Comparison of ENCODE assay signal across 23 cellular contexts in the genomic region with DNA sequence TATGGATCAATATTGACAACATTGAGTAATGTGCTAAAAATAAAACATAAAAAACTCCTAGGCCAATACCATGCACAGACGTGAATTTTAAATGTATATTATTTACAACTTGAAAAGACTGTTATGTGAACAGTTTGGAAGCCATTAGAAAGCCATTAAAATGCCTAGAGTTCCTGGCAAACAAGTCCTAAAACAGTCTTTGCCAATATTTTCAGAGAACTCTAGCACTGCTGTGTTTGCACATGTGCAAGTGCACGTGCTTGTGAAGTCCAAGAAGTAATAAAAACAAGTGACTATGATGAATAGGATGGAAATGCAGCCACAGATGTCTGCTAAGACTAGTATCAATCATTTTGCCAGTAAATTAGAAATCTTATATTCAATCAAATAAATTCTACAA.
DNase-seq lines count a peak whose midpoint lies in the region; ATAC-seq and TF ChIP-seq lines count a peak whose summit lies in the region.
"Had no signal": no experiment of that assay in that cellular context is flagged by ENCODE, and none has a peak within 500 bp of the region (broad histone marks: within the 10 kb centered on the region; RNA-seq: fewer than 3 reads in every experiment).

No MANE protein-coding gene starts in this region.

- CTCF ChIA-PET in HEK293T (lab: Yijun Ruan, JAX) = interaction anchor here (0.6 kb wide), 1 partner anchor 436 kb away, joined by 5 read pairs; no protein-coding TSS in a partner anchor
- CTCF ChIA-PET in T-cell (lab: Charles Lee) = no interaction called here

- no peaks in the 10 kb centered on the region for H3K79me2 ChIP-seq in hepatocyte

- intact Hi-C loops in left colon (cut with DNase I, micrococcal nuclease) = no loop called here

- peaks cover 5% of the 10 kb centered on the region for H3K4me1 ChIP-seq in hepatocyte (ENCODE audit: insufficient read depth)
- H3K4me1 ChIP-seq: A549; BE2C; BLaER1 treated with 17β-estradiol and CSF1 and Interleukin-3, amounts not matched to agents 10 nM and 100 nM; HAP-1 had no signal

- no peaks in the 10 kb centered on the region for H3K4me1 Mint-ChIP-seq in T-cell
- H3K4me1 Mint-ChIP-seq: CD14-positive monocyte; CD8-positive, alpha-beta memory T cell had no signal

- no peak overlapping the region for H2AFZ ChIP-seq in hepatocyte

- H3K27ac ChIP-seq in hepatocyte = no peak overlapping the region
- H3K27ac ChIP-seq: A549; BLaER1 treated with 17β-estradiol and CSF1 and Interleukin-3, amounts not matched to agents 10 nM and 100 nM had no signal

- no peak overlapping the region for H3K27ac Mint-ChIP-seq in T-cell
- H3K27ac Mint-ChIP-seq: CD14-positive monocyte; CD4-positive, alpha-beta T cell; CD8-positive, alpha-beta memory T cell had no signal

- peak; percentile 18 to 20 for DNase-seq in SHP77 (lab: John Stamatoyannopoulos, UW)
- DNase-seq in SHP77 treated with DMSO at 0.1 percent for 48 hours (lab: John Stamatoyannopoulos, UW) = no peak
- no peak for DNase-seq in HEK293T (ENCODE audit: extremely low spot score)
- DNase-seq in NCI-H446 treated with DMSO at 0.1 percent for 48 hours (lab: John Stamatoyannopoulos, UW) = peak; percentile 91
- peak; percentile 5 for DNase-seq in hepatocyte (ENCODE audit: low spot score)
- no peak for DNase-seq in T-cell
- no peak for DNase-seq in SKM-1 treated with dmso at 0.1 percent for 144 hours (lab: John Stamatoyannopoulos, UW; ENCODE audit: unreplicated experiment)
- DNase-seq in left colon = no peak
- DNase-seq: 8988T; ACHN; AML-193; BE2C; Calu3; CD4-positive, alpha-beta T cell; CD8-positive, alpha-beta memory T cell; DMS53; DMS79 treated with DMSO at 0.1 percent for 48 hours; GF-D8; GOT3 had no signal

- no peaks in the 10 kb centered on the region for H3K27me3 ChIP-seq in hepatocyte
- H3K27me3 ChIP-seq: BE2C; BLaER1 treated with 17β-estradiol and CSF1 and Interleukin-3, amounts not matched to agents 10 nM and 100 nM had no signal

- no peaks in the 10 kb centered on the region for H3K36me3 ChIP-seq in hepatocyte (replicated peaks; ENCODE audit: insufficient read depth, low read depth)
- H3K36me3 ChIP-seq: BE2C; BLaER1 treated with 17β-estradiol and CSF1 and Interleukin-3, amounts not matched to agents 10 nM and 100 nM; HAP-1 had no signal

- H3K4me3 ChIP-seq in hepatocyte = no peak overlapping the region
- H3K4me3 ChIP-seq: A549; BLaER1 treated with 17β-estradiol and CSF1 and Interleukin-3, amounts not matched to agents 10 nM and 100 nM; HAP-1 had no signal

- 46% methylated on average over 2 of the region's 2 CpGs for WGBS in hepatocyte (ENCODE audit: low lambda C conversion rate, missing lambda C conversion rate)

- no peaks in the 10 kb centered on the region for H3K36me3 Mint-ChIP-seq in T-cell
- H3K36me3 Mint-ChIP-seq: CD14-positive monocyte; CD8-positive, alpha-beta memory T cell had no signal

- H3K4me2 ChIP-seq in hepatocyte = no peak overlapping the region
- H3K4me2 ChIP-seq: A549; BLaER1 treated with 17β-estradiol and CSF1 and Interleukin-3, amounts not matched to agents 10 nM and 100 nM had no signal

- no peaks in the 10 kb centered on the region for H4K20me1 ChIP-seq in hepatocyte (ENCODE audit: insufficient read depth, poor library complexity, severe bottlenecking)
- H4K20me1 ChIP-seq: BLaER1 treated with 17β-estradiol and CSF1 and Interleukin-3, amounts not matched to agents 10 nM and 100 nM had no signal

- peaks cover 2 to 12% (median 9%) of the 10 kb centered on the region in 3 donors for H3K9me3 Mint-ChIP-seq in T-cell
- H3K9me3 Mint-ChIP-seq: CD4-positive, alpha-beta T cell had no signal

- no peak overlapping the region for H3K4me3 Mint-ChIP-seq in T-cell
- H3K4me3 Mint-ChIP-seq: CD14-positive monocyte; CD4-positive, alpha-beta T cell; CD8-positive, alpha-beta memory T cell had no signal

- ATAC-seq in T-cell (replicated peaks in 1 of 4) (no peak), left colon (no peak)
- ATAC-seq: A549 had no signal

- H3K9me3 ChIP-seq in hepatocyte (ENCODE audit: low read depth) = no peaks in the 10 kb centered on the region
- H3K9me3 ChIP-seq: A549; BE2C; BLaER1 treated with 17β-estradiol and CSF1 and Interleukin-3, amounts not matched to agents 10 nM and 100 nM; HAP-1 had no signal

- H3K9me2 ChIP-seq in hepatocyte (replicated peaks; ENCODE audit: insufficient read depth) = no peaks in the 10 kb centered on the region

- no peak for TF ChIP-seq CTCF in hepatocyte (IDR thresholded peaks at IDR 0.05; ENCODE audit: poor library complexity)

- POLR2A ChIA-PET in HEK293T (lab: Yijun Ruan, JAX) (no interaction called here), T-cell (lab: Charles Lee) (no interaction called here)

- H3K27me3 Mint-ChIP-seq in T-cell = no peaks in the 10 kb centered on the region
- H3K27me3 Mint-ChIP-seq: CD4-positive, alpha-beta T cell; CD8-positive, alpha-beta memory T cell had no signal

TF ChIP-seq in HEK293T, 16 proteins besides CTCF, POLR2A, EP300 and RAD21:
- no peak for TF ChIP-seq SUZ12 (IDR thresholded peaks at IDR 0.05)
- TF ChIP-seq, protein P1, sequence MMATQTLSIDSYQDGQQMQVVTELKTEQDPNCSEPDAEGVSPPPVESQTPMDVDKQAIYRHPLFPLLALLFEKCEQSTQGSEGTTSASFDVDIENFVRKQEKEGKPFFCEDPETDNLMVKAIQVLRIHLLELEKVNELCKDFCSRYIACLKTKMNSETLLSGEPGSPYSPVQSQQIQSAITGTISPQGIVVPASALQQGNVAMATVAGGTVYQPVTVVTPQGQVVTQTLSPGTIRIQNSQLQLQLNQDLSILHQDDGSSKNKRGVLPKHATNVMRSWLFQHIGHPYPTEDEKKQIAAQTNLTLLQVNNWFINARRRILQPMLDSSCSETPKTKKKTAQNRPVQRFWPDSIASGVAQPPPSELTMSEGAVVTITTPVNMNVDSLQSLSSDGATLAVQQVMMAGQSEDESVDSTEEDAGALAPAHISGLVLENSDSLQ (IDR thresholded peaks at IDR 0.05) = 0 out of 2 replicates have a peak, but pooled peaks have one; percentile 15

Comparison
In these comparisons a context has a peak if more than half of its experiments do, and no peak if none do; other contexts are left out.
1. DNase-seq: peak in SHP77 (2 of 2), NCI-H446 treated with DMSO at 0.1 percent for 48 hours (single experiment) and hepatocyte (single experiment); none in SHP77 treated with DMSO at 0.1 percent for 48 hours (single experiment), HEK293T (single experiment), T-cell (0 of 34), SKM-1 treated with dmso at 0.1 percent for 144 hours (single experiment) and left colon (0 of 2).